ENCODE assay signal across 8 cellular contexts in genomic region chr3:156606729-156607128, GRCh38. TPM values are rescaled to one million over a fixed set of nuclear protein-coding genes. Genes with fewer than 3 reads are reported as not detected.
A peak's percentile ranks its signal among the peaks of the same experiment; 100 is the strongest.
DNase-seq lines count a peak whose midpoint lies in the region; ATAC-seq, FAIRE-seq and TF ChIP-seq lines count a peak whose summit lies in the region.

No MANE protein-coding gene starts in this region.

- H3K4me1 ChIP-seq in astrocyte (ENCODE audit: insufficient read depth, low read length): peaks cover 13% of the 10 kb centered on the region

- H3K79me2 ChIP-seq in astrocyte (ENCODE audit: insufficient read depth, low read length): no peaks in the 10 kb centered on the region

- H2AFZ ChIP-seq in astrocyte (ENCODE audit: low read depth, low read length): no peak overlapping the region

- no peaks in the 10 kb centered on the region for H4K20me1 ChIP-seq in astrocyte (ENCODE audit: insufficient read depth, low read length)

- peak overlapping the region; percentile 89 for H3K27ac ChIP-seq in astrocyte (ENCODE audit: low read depth, low read length)

- H3K4me3 ChIP-seq in astrocyte (ENCODE audit: insufficient read depth, low read depth, low read length): no peak overlapping the region

- no peaks in the 10 kb centered on the region for H3K36me3 ChIP-seq in astrocyte (ENCODE audit: insufficient read depth, low read length)

- H3K9me3 Mint-ChIP-seq in activated CD4-positive, alpha-beta T cell treated with anti-CD3 and anti-CD28 coated beads for 36 hours (ENCODE audit: low read depth): no peaks in the 10 kb centered on the region
- H3K9me3 Mint-ChIP-seq in astrocyte (ENCODE audit: unreplicated experiment): no peaks in the 10 kb centered on the region
- no peaks in the 10 kb centered on the region for H3K9me3 Mint-ChIP-seq in stimulated activated naive B cell treated with anti-CD40 and anti-IgM and Interleukin-4, amounts not matched to agents 10 μg/mL and 1 μg/mL and 100 μg/mL, for 72 hours

- peaks cover 17% of the 10 kb centered on the region for H3K27me3 Mint-ChIP-seq in activated CD4-positive, alpha-beta T cell treated with anti-CD3 and anti-CD28 coated beads for 36 hours
- H3K27me3 Mint-ChIP-seq in astrocyte (ENCODE audit: low read depth, unreplicated experiment): no peaks in the 10 kb centered on the region
- H3K27me3 Mint-ChIP-seq in stimulated activated naive B cell treated with anti-CD40 and anti-IgM and Interleukin-4, amounts not matched to agents 10 μg/mL and 1 μg/mL and 100 μg/mL, for 72 hours: peaks cover 16 to 21% of the 10 kb centered on the region in 2 donors

- peak overlapping the region; percentile 98 for H3K4me2 ChIP-seq in astrocyte (ENCODE audit: low read length)

- peak overlapping the region; percentile 28 for H3K4me3 Mint-ChIP-seq in activated CD4-positive, alpha-beta T cell treated with anti-CD3 and anti-CD28 coated beads for 36 hours
- H3K4me3 Mint-ChIP-seq in astrocyte (ENCODE audit: unreplicated experiment): no peak overlapping the region
- peak overlapping the region; percentile 39 to 75 for H3K4me3 Mint-ChIP-seq in stimulated activated naive B cell treated with anti-CD40 and anti-IgM and Interleukin-4, amounts not matched to agents 10 μg/mL and 1 μg/mL and 100 μg/mL, for 72 hours

- CTCF ChIA-PET in activated CD4-positive, alpha-beta T cell treated with anti-CD3 and anti-CD28 coated beads for 36 hours (lab: Charles Lee): no interaction called here

- no peak for FAIRE-seq in astrocyte (lab: Jason Lieb, UNC)

- no peak for DNase-seq in activated CD4-positive, alpha-beta T cell treated with anti-CD3 and anti-CD28 coated beads for 36 hours
- no peak for DNase-seq in activated CD4-positive, alpha-beta T cell treated with anti-CD3 and anti-CD28 coated beads, Interleukin-2, amount 50 U/mL, for 1 hour
- DNase-seq in astrocyte (ENCODE audit: low read depth): no peak
- no peak for DNase-seq in stimulated activated naive B cell treated with anti-CD40 and anti-IgM and Interleukin-4, amounts not matched to agents 10 μg/mL and 1 μg/mL and 100 μg/mL, for 72 hours
- DNase-seq in NCI-H2029 treated with DMSO at 0.1 percent for 48 hours (lab: John Stamatoyannopoulos, UW): no peak
- no peak for DNase-seq in D341Med (ENCODE audit: low spot score)
- no peak for DNase-seq in NCI-H345 treated with DMSO at 0.1 percent for 48 hours (lab: John Stamatoyannopoulos, UW; ENCODE audit: unreplicated experiment)

- peaks cover 18% of the 10 kb centered on the region for H3K4me1 Mint-ChIP-seq in activated CD4-positive, alpha-beta T cell treated with anti-CD3 and anti-CD28 coated beads for 36 hours
- peaks cover 26% of the 10 kb centered on the region for H3K4me1 Mint-ChIP-seq in astrocyte (ENCODE audit: low read depth, unreplicated experiment)
- peaks cover 6 to 11% of the 10 kb centered on the region in 2 donors for H3K4me1 Mint-ChIP-seq in stimulated activated naive B cell treated with anti-CD40 and anti-IgM and Interleukin-4, amounts not matched to agents 10 μg/mL and 1 μg/mL and 100 μg/mL, for 72 hours

- intact Hi-C loops in activated CD4-positive, alpha-beta T cell treated with anti-CD3 and anti-CD28 coated beads for 36 hours (cut with DNase I, micrococcal nuclease): no loop called here

- no peaks in the 10 kb centered on the region for H3K27me3 ChIP-seq in astrocyte (ENCODE audit: insufficient read depth, low read length)

- no peak overlapping the region for H3K27ac Mint-ChIP-seq in activated CD4-positive, alpha-beta T cell treated with anti-CD3 and anti-CD28 coated beads for 36 hours
- H3K27ac Mint-ChIP-seq in astrocyte (ENCODE audit: unreplicated experiment): peak overlapping the region; percentile 96
- H3K27ac Mint-ChIP-seq in stimulated activated naive B cell treated with anti-CD40 and anti-IgM and Interleukin-4, amounts not matched to agents 10 μg/mL and 1 μg/mL and 100 μg/mL, for 72 hours: no peak overlapping the region

- no peak for TF ChIP-seq CTCF in astrocyte (IDR thresholded peaks at IDR 0.05; ENCODE audit: insufficient read depth, low read depth, low read length)

- no peak overlapping the region for H3K9ac ChIP-seq in astrocyte (ENCODE audit: low read length)

- peak; percentile 48 for ATAC-seq in activated CD4-positive, alpha-beta T cell treated with anti-CD3 and anti-CD28 coated beads for 36 hours
- peak; percentile 46 for ATAC-seq in HG03196 (IDR thresholded peaks at IDR 0.05; ENCODE audit: unreplicated experiment)
- peak; percentile 72 to 75 for ATAC-seq in stimulated activated naive B cell treated with anti-CD40 and anti-IgM and Interleukin-4, amounts not matched to agents 10 μg/mL and 1 μg/mL and 100 μg/mL, for 72 hours (replicated peaks)

- H3K36me3 Mint-ChIP-seq in activated CD4-positive, alpha-beta T cell treated with anti-CD3 and anti-CD28 coated beads for 36 hours (ENCODE audit: low read depth): no peaks in the 10 kb centered on the region
- no peaks in the 10 kb centered on the region for H3K36me3 Mint-ChIP-seq in astrocyte (ENCODE audit: low read depth, unreplicated experiment)
- H3K36me3 Mint-ChIP-seq in stimulated activated naive B cell treated with anti-CD40 and anti-IgM and Interleukin-4, amounts not matched to agents 10 μg/mL and 1 μg/mL and 100 μg/mL, for 72 hours: no peaks in the 10 kb centered on the region

- H3K9me3 ChIP-seq in astrocyte (ENCODE audit: insufficient read depth, low read depth, low read length): no peaks in the 10 kb centered on the region

- POLR2A ChIA-PET in activated CD4-positive, alpha-beta T cell treated with anti-CD3 and anti-CD28 coated beads for 36 hours (lab: Charles Lee): no interaction called here

RNA-seq across cellular contexts. Expression of gene SSR3, which starts 51.8 kb away (rescaled TPM):
- total RNA-seq in activated CD4-positive, alpha-beta T cell treated with anti-CD3 and anti-CD28 coated beads for 36 hours: 100 to 1,000 TPM; 144 to 156 TPM
- total RNA-seq in astrocyte: 534 and 562 TPM in 2 replicates
